23 cellular contexts compared by ENCODE assay signal in genomic region chr18:26764584-26764983, GRCh38.
A peak's percentile ranks its signal among the peaks of the same experiment; 100 is the strongest.
DNase-seq lines count a peak whose midpoint lies in the region; TF ChIP-seq lines count a peak whose summit lies in the region.
"Had no signal": no experiment of that assay in that cellular context is flagged by ENCODE, and none has a peak within 500 bp of the region (broad histone marks: within the 10 kb centered on the region; RNA-seq: fewer than 3 reads in every experiment).

No MANE protein-coding gene starts in this region.

- POLR2A ChIA-PET in MCF 10A (lab: Yijun Ruan, JAX): interaction anchor here (1.0 to 3.2 kb wide), 7 partner anchors 8 to 108 kb away, joined by 3 to 26 read pairs (median 14); no protein-coding TSS in a partner anchor

- intact Hi-C loops in MCF 10A (cut with micrococcal nuclease): no loop called here
- intact Hi-C loops in mammary epithelial cell (cut with micrococcal nuclease): no loop called here

- H3K4me3 ChIP-seq in mammary epithelial cell (replicated peaks in 1 of 3; ENCODE audit: insufficient read depth in 1 of 3, low read depth in 2 of 3, low read length in 3 of 3): no peak overlapping the region
- H3K4me3 ChIP-seq: GM12878, MG63 had no signal

- H3K4me1 ChIP-seq in mammary epithelial cell (ENCODE audit: insufficient read depth, low read length): no peaks in the 10 kb centered on the region

- H3K27ac ChIP-seq in mammary epithelial cell (ENCODE audit: insufficient read depth, low read depth, low read length): no peak overlapping the region

- no peaks in the 10 kb centered on the region for H3K79me2 ChIP-seq in mammary epithelial cell (ENCODE audit: insufficient read depth, low read length)

- H3K9me3 Mint-ChIP-seq in MCF 10A (ENCODE audit: unreplicated experiment): no peaks in the 10 kb centered on the region

- H3K4me2 ChIP-seq in mammary epithelial cell (ENCODE audit: insufficient read depth, low read depth, low read length): no peak overlapping the region

- peaks cover 9% of the 10 kb centered on the region for H3K27me3 ChIP-seq in mammary epithelial cell (ENCODE audit: insufficient read depth, low read length)
- H3K27me3 ChIP-seq: MG63 had no signal

- H3K4me1 Mint-ChIP-seq in MCF 10A (ENCODE audit: insufficient read depth, unreplicated experiment): peaks cover 26% of the 10 kb centered on the region
- H3K4me1 Mint-ChIP-seq: B cell; CD4-positive, CD25-positive, alpha-beta regulatory T cell had no signal

- no peak overlapping the region for H2AFZ ChIP-seq in mammary epithelial cell (ENCODE audit: low read depth, low read length)

- H4K20me1 ChIP-seq in mammary epithelial cell (ENCODE audit: insufficient read depth, low read length): no peaks in the 10 kb centered on the region

- H3K27ac Mint-ChIP-seq in MCF 10A (ENCODE audit: low read depth, unreplicated experiment): peak overlapping the region; percentile 25
- H3K27ac Mint-ChIP-seq: B cell; CD4-positive, CD25-positive, alpha-beta regulatory T cell had no signal

- in situ Hi-C loops in mammary epithelial cell (cut with MboI; ENCODE audit: low sequenced_read_pairs in 2 of 2): loop anchor here in 1 of 2 donors (25.0 kb wide), 1 partner anchor 452 kb away; no protein-coding TSS in a partner anchor

- BruUV-seq in MCF 10A (replicated peaks; lab: Mats Ljungman, UMichigan): no TSS peak
- BruUV-seq in mammary epithelial cell (replicated peaks; lab: Mats Ljungman, UMichigan): no TSS peak

- TF ChIP-seq CTCF in MCF 10A (IDR thresholded peaks at IDR 0.05; ENCODE audit: unreplicated experiment) (no peak), mammary epithelial cell (conservative IDR thresholded peaks at IDR 0.05 in 1 of 2, IDR thresholded peaks at IDR 0.05 in 1 of 2; ENCODE audit: extremely low read depth in 1 of 2, insufficient read depth in 1 of 2, low read depth in 1 of 2, low read length in 2 of 2) (no peak)

- H3K36me3 Mint-ChIP-seq in MCF 10A (ENCODE audit: insufficient read depth, unreplicated experiment): no peaks in the 10 kb centered on the region
- H3K36me3 Mint-ChIP-seq: CD4-positive, CD25-positive, alpha-beta regulatory T cell had no signal

- dilution Hi-C loops in mammary epithelial cell (cut with HindIII; ENCODE audit: low sequenced_read_pairs): no loop called here

- H3K4me3 Mint-ChIP-seq in MCF 10A (ENCODE audit: unreplicated experiment): no peak overlapping the region
- H3K4me3 Mint-ChIP-seq: B cell had no signal

- CTCF ChIA-PET in MCF 10A (lab: Yijun Ruan, JAX) (interaction anchor here (0.6 to 1.2 kb wide), 5 partner anchors 8 to 254 kb away, joined by 3 to 4 read pairs (median 3); no protein-coding TSS in a partner anchor), mammary epithelial cell (lab: Charles Lee; ENCODE audit: low non-redundant PET) (no interaction called here)

- peak; percentile 34 for DNase-seq in MCF 10A (ENCODE audit: unreplicated experiment)
- DNase-seq in mammary epithelial cell: no peak
- DNase-seq in NCI-H2196 treated with DMSO at 0.1 percent for 48 hours (lab: John Stamatoyannopoulos, UW; ENCODE audit: unreplicated experiment): peak; percentile 19
- DNase-seq in islet precursor cell: peak; percentile 87
- no peak for DNase-seq in activated CD8-positive, alpha-beta memory T cell treated with anti-CD3 and anti-CD28 coated beads, Interleukin-2, amount 50 U/mL, for 4 hours
- no peak for DNase-seq in mucosa of gallbladder (ENCODE audit: low spot score)
- no peak for DNase-seq in stimulated activated CD4-positive, alpha-beta T cell treated with anti-CD3 and anti-CD28 coated beads, Interleukin-15, amount 100 ng/mL, for 24 hours
- DNase-seq in AG08396 (ENCODE audit: low spot score): no peak
- DNase-seq: CD4-positive, CD25-positive, alpha-beta regulatory T cell; COR-L47; DMS 273 treated with DMSO at 0.1 percent for 48 hours; DMS79 treated with DMSO at 0.1 percent for 48 hours; Kasumi-1; MG63; NCI-H1048; NCI-H1417 treated with DMSO at 0.1 percent for 48 hours; NCI-H1930; NCI-H226; NCI-H510A treated with DMSO at 0.1 percent for 48 hours; NCI-H774; OCI-M1 had no signal

- H3K9ac ChIP-seq in mammary epithelial cell (ENCODE audit: insufficient read depth, low read length): no peak overlapping the region

- H3K27me3 Mint-ChIP-seq in MCF 10A (ENCODE audit: insufficient read depth, unreplicated experiment): no peaks in the 10 kb centered on the region
- H3K27me3 Mint-ChIP-seq: B cell; CD4-positive, CD25-positive, alpha-beta regulatory T cell had no signal

- no peaks in the 10 kb centered on the region for H3K36me3 ChIP-seq in mammary epithelial cell (ENCODE audit: insufficient read depth, low read length)
- H3K36me3 ChIP-seq: MG63 had no signal

- no peaks in the 10 kb centered on the region for H3K9me3 ChIP-seq in mammary epithelial cell (replicated peaks; ENCODE audit: insufficient read depth, low read length)

Comparison
In these comparisons a context has a peak if more than half of its experiments do, and no peak if none do; other contexts are left out.
1. DNase-seq: peak in MCF 10A (single experiment), NCI-H2196 treated with DMSO at 0.1 percent for 48 hours (single experiment) and islet precursor cell (single experiment); none in mammary epithelial cell (single experiment), activated CD8-positive, alpha-beta memory T cell treated with anti-CD3 and anti-CD28 coated beads, Interleukin-2, amount 50 U/mL, for 4 hours (single experiment), mucosa of gallbladder (single experiment), stimulated activated CD4-positive, alpha-beta T cell treated with anti-CD3 and anti-CD28 coated beads, Interleukin-15, amount 100 ng/mL, for 24 hours (single experiment) and AG08396 (single experiment).